ENCODE assay signal across 1 cellular context in the genomic region with DNA sequence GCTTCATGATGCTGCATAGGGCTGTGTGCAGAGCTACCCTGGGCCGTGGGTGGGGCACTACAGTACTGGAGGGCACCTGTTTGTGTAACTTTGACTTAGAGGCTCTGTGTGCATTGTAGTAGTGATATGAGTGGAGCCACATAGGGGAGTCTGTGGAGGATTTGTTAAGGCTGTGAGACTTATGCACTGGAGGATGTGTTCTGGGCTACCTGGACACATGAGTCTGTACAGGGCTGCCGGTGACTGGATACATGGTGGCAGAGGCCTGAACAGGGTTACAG.
TF ChIP-seq lines count a peak whose summit lies in the region.

No MANE protein-coding gene starts in this region.

TF ChIP-seq in WTC11, 78 proteins besides CTCF, POLR2A, EP300 and RAD21 (continued from another document):
- TF ChIP-seq ZNF281 (CRISPR knock-in tag; IDR thresholded peaks at IDR 0.05) (no peak), ATF1 (CRISPR knock-in tag; IDR thresholded peaks at IDR 0.05) (no peak), ZNF423 (CRISPR knock-in tag; IDR thresholded peaks at IDR 0.05) (no peak), ZNF219 (CRISPR knock-in tag; IDR thresholded peaks at IDR 0.05; ENCODE audit: borderline replicate concordance) (no peak), SMAD4 (CRISPR knock-in tag; IDR thresholded peaks at IDR 0.05) (no peak), TCF7 (CRISPR knock-in tag; IDR thresholded peaks at IDR 0.05; ENCODE audit: low read depth) (no peak), ZNF671 (CRISPR knock-in tag; IDR thresholded peaks at IDR 0.05) (no peak), PRRX2 (CRISPR knock-in tag; IDR thresholded peaks at IDR 0.05) (no peak), MYBL2 (CRISPR knock-in tag; IDR thresholded peaks at IDR 0.05) (no peak), NR2C2 (CRISPR knock-in tag; IDR thresholded peaks at IDR 0.05) (no peak), ZNF416 (CRISPR knock-in tag; IDR thresholded peaks at IDR 0.05) (no peak), USF1 (CRISPR knock-in tag; IDR thresholded peaks at IDR 0.05) (no peak), FOXP1 (CRISPR knock-in tag; IDR thresholded peaks at IDR 0.05; ENCODE audit: borderline replicate concordance) (no peak), TEAD4 (CRISPR knock-in tag; IDR thresholded peaks at IDR 0.05) (no peak), KAT7 (CRISPR knock-in tag; IDR thresholded peaks at IDR 0.05; ENCODE audit: borderline replicate concordance) (no peak), GABPB1 (CRISPR knock-in tag; IDR thresholded peaks at IDR 0.05) (no peak)
